Comparison of ENCODE assay signal across 18 cellular contexts in genomic region chr1:204358605-204359004, GRCh38. TPM values are rescaled to one million over a fixed set of nuclear protein-coding genes. Genes with fewer than 3 reads are reported as not detected.
DNase-seq lines count a peak whose midpoint lies in the region; ATAC-seq and TF ChIP-seq lines count a peak whose summit lies in the region.
"Had no signal": no experiment of that assay in that cellular context is flagged by ENCODE, and none has a peak within 500 bp of the region (broad histone marks: within the 10 kb centered on the region; RNA-seq: fewer than 3 reads in every experiment).

No MANE protein-coding gene starts in this region.

- peaks cover 11% of the 10 kb centered on the region for H3K4me1 ChIP-seq in mesenchymal stem cell (ENCODE audit: control insufficient read depth, insufficient read depth, low read depth, low read length)
- H3K4me1 ChIP-seq in stomach: peaks cover 36 to 63% (median 44%) of the 10 kb centered on the region in 4 donors

- no peak for TF ChIP-seq CTCF in WTC11 (IDR thresholded peaks at IDR 0.05)
- no peak for TF ChIP-seq CTCF in stomach (IDR thresholded peaks at IDR 0.05)

- no peak overlapping the region for H2AFZ ChIP-seq in mesenchymal stem cell (ENCODE audit: low read depth, low read length)

- DNase-seq in NCI-H2227 (lab: John Stamatoyannopoulos, UW; ENCODE audit: unreplicated experiment) (peak; percentile 18), NCI-H2227 treated with DMSO at 0.1 percent for 48 hours (lab: John Stamatoyannopoulos, UW) (no peak), WTC11 (ENCODE audit: low spot score) (no peak), mesenchymal stem cell (no peak), stomach (no peak), NAMALWA (ENCODE audit: low spot score) (no peak)
- DNase-seq: activated CD4-positive, alpha-beta memory T cell treated with anti-CD3 and anti-CD28 coated beads, Interleukin-2, amount 10 ng/mL, durations not matched to agents 7 days and 5 days; activated naive CD8-positive, alpha-beta T cell treated with anti-CD3 and anti-CD28 coated beads for 36 hours; activated T-cell treated with anti-CD3 and anti-CD28 coated beads, Interleukin-2, amount 50 U/mL, for 48 hours; body of pancreas; naive B cell; NCI-H1436; T-helper 1 cell had no signal

- no peaks in the 10 kb centered on the region for H3K36me3 Mint-ChIP-seq in WTC11
- H3K36me3 Mint-ChIP-seq: activated naive CD8-positive, alpha-beta T cell treated with anti-CD3 and anti-CD28 coated beads for 36 hours; CD14-positive monocyte; naive B cell had no signal

- peak overlapping the region; percentile 70 to 91 for H3K18ac ChIP-seq in mesenchymal stem cell (ENCODE audit: low read depth in 1 of 2, low read length in 2 of 2)

- no peak overlapping the region for H3K27ac Mint-ChIP-seq in WTC11
- H3K27ac Mint-ChIP-seq: activated CD4-positive, alpha-beta memory T cell treated with anti-CD3 and anti-CD28 coated beads, Interleukin-2, amount 10 ng/mL, durations not matched to agents 7 days and 5 days; activated naive CD8-positive, alpha-beta T cell treated with anti-CD3 and anti-CD28 coated beads for 36 hours; dendritic cell treated with granulocyte-macrophage colony-stimulating factor and Interleukin-4, amounts not matched to agents 40 ng/mL and 50 ng/mL, for 4 days had no signal

- H3K27ac ChIP-seq in mesenchymal stem cell (ENCODE audit: low read length, poor library complexity, severe bottlenecking) (no peak overlapping the region), stomach (peak overlapping the region in 4 of 5 donors; percentile 13 to 60 (median 44))
- H3K27ac ChIP-seq: suprapubic skin had no signal

- peaks cover 16% of the 10 kb centered on the region for H3K27me3 Mint-ChIP-seq in WTC11 (ENCODE audit: low read depth)

- TF ChIP-seq POLR2A in stomach (IDR thresholded peaks at IDR 0.05): no peak

- H3K36me3 ChIP-seq in mesenchymal stem cell (ENCODE audit: control insufficient read depth in 1 of 2, insufficient read depth in 2 of 2, low read depth in 1 of 2, low read length in 2 of 2) (peaks cover 0 to 3% of the 10 kb centered on the region in 2 experiments), stomach (no peaks in the 10 kb centered on the region)
- H3K36me3 ChIP-seq: suprapubic skin had no signal

- 39% methylated on average over 5 of the region's 5 CpGs for WGBS in mesenchymal stem cell
- WGBS in stomach, 5 donors: 58 to 74% (median 63%) methylated on average over 5 of the region's 5 CpGs

- H3K9me3 ChIP-seq in mesenchymal stem cell (ENCODE audit: control insufficient read depth, low read length) (no peaks in the 10 kb centered on the region), stomach (no peaks in the 10 kb centered on the region)
- H3K9me3 ChIP-seq: body of pancreas, suprapubic skin had no signal

- peak overlapping the region; percentile 20 for H2BK15ac ChIP-seq in mesenchymal stem cell (ENCODE audit: low read depth, poor library complexity, severe bottlenecking)

- peak overlapping the region; percentile 24 for H3K4me3 Mint-ChIP-seq in WTC11
- H3K4me3 Mint-ChIP-seq: activated CD4-positive, alpha-beta memory T cell treated with anti-CD3 and anti-CD28 coated beads, Interleukin-2, amount 10 ng/mL, durations not matched to agents 7 days and 5 days; activated naive CD8-positive, alpha-beta T cell treated with anti-CD3 and anti-CD28 coated beads for 36 hours; dendritic cell treated with granulocyte-macrophage colony-stimulating factor and Interleukin-4, amounts not matched to agents 40 ng/mL and 50 ng/mL, for 4 days had no signal

- H2BK5ac ChIP-seq in mesenchymal stem cell (ENCODE audit: low read depth, low read length, poor library complexity, severe bottlenecking): no peak overlapping the region

- peak overlapping the region; percentile 79 for H4K8ac ChIP-seq in mesenchymal stem cell (ENCODE audit: low read length)

- H3K9ac ChIP-seq in mesenchymal stem cell (ENCODE audit: low read length): no peak overlapping the region

- peak overlapping the region; percentile 39 for H2BK120ac ChIP-seq in mesenchymal stem cell (ENCODE audit: low read depth, low read length)

- peak overlapping the region in 1 of 2 experiments; percentile 84 for H3K4ac ChIP-seq in mesenchymal stem cell (ENCODE audit: low read depth in 1 of 2, low read length in 2 of 2)

- H3K23ac ChIP-seq in mesenchymal stem cell (ENCODE audit: low read length in 2 of 2): peak overlapping the region in 1 of 2 experiments; percentile 66

- H3K14ac ChIP-seq in mesenchymal stem cell (ENCODE audit: low read length in 2 of 2): no peak overlapping the region

- no peaks in the 10 kb centered on the region for H3K9me3 Mint-ChIP-seq in WTC11
- H3K9me3 Mint-ChIP-seq: activated CD4-positive, alpha-beta memory T cell treated with anti-CD3 and anti-CD28 coated beads, Interleukin-2, amount 10 ng/mL, durations not matched to agents 7 days and 5 days; activated naive CD8-positive, alpha-beta T cell treated with anti-CD3 and anti-CD28 coated beads for 36 hours; dendritic cell treated with granulocyte-macrophage colony-stimulating factor and Interleukin-4, amounts not matched to agents 40 ng/mL and 50 ng/mL, for 4 days; naive B cell had no signal

- POLR2A ChIA-PET in WTC11 (lab: Charles Lee): no interaction called here

- intact Hi-C loops in stomach (cut with DNase I; ENCODE audit: low total_unique reads): no loop called here

- H3K4me3 ChIP-seq in mesenchymal stem cell (ENCODE audit: insufficient read depth in 1 of 2, low read depth in 1 of 2, low read length in 2 of 2) (no peak overlapping the region), stomach (no peak overlapping the region)
- H3K4me3 ChIP-seq: body of pancreas, suprapubic skin had no signal

- peaks cover 30% of the 10 kb centered on the region for H3K4me1 Mint-ChIP-seq in WTC11

- no peak overlapping the region for H3K4me2 ChIP-seq in mesenchymal stem cell (ENCODE audit: low read length, poor library complexity, severe bottlenecking)

- CTCF ChIA-PET in WTC11 (lab: Charles Lee): interaction anchor here (0.6 to 8.4 kb wide), 25 partner anchors 14 to 540 kb away, joined by 3 to 118 read pairs (median 7); partner anchors contain the start of gene GOLT1A

- no peaks in the 10 kb centered on the region for H3K79me1 ChIP-seq in mesenchymal stem cell (replicated peaks; ENCODE audit: low read length, poor library complexity, severe bottlenecking)

- H3K27me3 ChIP-seq in mesenchymal stem cell (ENCODE audit: control insufficient read depth in 1 of 2, insufficient read depth in 1 of 2, low read length in 2 of 2) (peaks cover 56 to 74% of the 10 kb centered on the region in 2 experiments), stomach (peaks cover 0 to 21% (median 0%) of the 10 kb centered on the region in 3 donors)
- H3K27me3 ChIP-seq: body of pancreas had no signal

- no peak for TF ChIP-seq EP300 in stomach (IDR thresholded peaks at IDR 0.05)

- peak overlapping the region; percentile 52 for H4K91ac ChIP-seq in mesenchymal stem cell (ENCODE audit: low read length)

- H2BK12ac ChIP-seq in mesenchymal stem cell (ENCODE audit: low read length in 2 of 2): peak overlapping the region; percentile 37 to 85

- H2AK5ac ChIP-seq in mesenchymal stem cell (ENCODE audit: low read length, severe bottlenecking): no peak overlapping the region

- no peak for ATAC-seq in WTC11
- ATAC-seq in GM21360 (IDR thresholded peaks at IDR 0.05; ENCODE audit: unreplicated experiment): no peak
- ATAC-seq in HG02870 (IDR thresholded peaks at IDR 0.05; ENCODE audit: unreplicated experiment): no peak
- ATAC-seq: body of pancreas had no signal

TF ChIP-seq in WTC11, 78 proteins besides CTCF, POLR2A, EP300 and RAD21:
- TF ChIP-seq IRF2 (CRISPR knock-in tag; IDR thresholded peaks at IDR 0.05; ENCODE audit: borderline replicate concordance, low read depth) (no peak), FOXJ3 (CRISPR knock-in tag; IDR thresholded peaks at IDR 0.05; ENCODE audit: borderline replicate concordance) (no peak), ATF6 (CRISPR knock-in tag; IDR thresholded peaks at IDR 0.05) (no peak), KAT7 (CRISPR knock-in tag; IDR thresholded peaks at IDR 0.05; ENCODE audit: borderline replicate concordance) (no peak), ELF4 (CRISPR knock-in tag; IDR thresholded peaks at IDR 0.05; ENCODE audit: low read depth) (no peak), FOXP1 (CRISPR knock-in tag; IDR thresholded peaks at IDR 0.05; ENCODE audit: borderline replicate concordance) (no peak)

RNA-seq across cellular contexts. Expression of gene PLEKHA6, which starts 1.1 kb away (rescaled TPM):
- 9.2 to 11.6 TPM (median 11.0 TPM) in 3 replicates for total RNA-seq in WTC11 (2021)
- polyA plus RNA-seq in mesenchymal stem cell (2013, experiment 1 of 2): 4.0 TPM
- polyA plus RNA-seq in mesenchymal stem cell (2013, experiment 2 of 2): 4.8 TPM
- 10 to 100 TPM; 12.5 to 97.9 (median 39.1) TPM for total RNA-seq in stomach
- polyA plus RNA-seq in stomach: 10 to 100 TPM in 2 of 3 donors, 1 to 10 TPM in 1; 6.4 to 37.5 (median 32.1) TPM
- total RNA-seq: activated CD4-positive, alpha-beta memory T cell treated with anti-CD3 and anti-CD28 coated beads, Interleukin-2, amount 10 ng/mL, durations not matched to agents 7 days and 5 days had no signal

RNA-seq across cellular contexts. Expression of gene PPP1R15B, which starts 53.0 kb away (rescaled TPM):
- total RNA-seq in WTC11 (2021) (43.7 to 47.7 TPM (median 44.6 TPM) in 3 replicates), stomach (10 to 100 TPM; 19.8 to 74.4 (median 51.6) TPM)
- polyA plus RNA-seq in mesenchymal stem cell (2013, experiment 1 of 2): 19.9 TPM
- polyA plus RNA-seq in mesenchymal stem cell (2013, experiment 2 of 2): 19.0 TPM
- polyA plus RNA-seq in stomach: 10 to 100 TPM in 1 of 3 donors, 1 to 10 TPM in 2; 6.5 to 11.1 (median 9.3) TPM
